Comparison of ENCODE assay signal across 1 cellular context in genomic region chr5:80935811-80936385, GRCh38.
TF ChIP-seq lines count a peak whose summit lies in the region.

No MANE protein-coding gene starts in this region.

TF ChIP-seq in SK-N-SH, 30 proteins besides CTCF, POLR2A, EP300 and RAD21 (continued from another document):
- TF ChIP-seq NRF1 (IDR thresholded peaks at IDR 0.05; ENCODE audit: low read depth, low read length) (no peak), RFX5 (IDR thresholded peaks at IDR 0.05; ENCODE audit: low read length) (no peak), TCF12 (IDR thresholded peaks at IDR 0.05) (no peak), TEAD4 (IDR thresholded peaks at IDR 0.05; ENCODE audit: borderline replicate concordance, insufficient read depth) (no peak), NFIC (IDR thresholded peaks at IDR 0.05; ENCODE audit: borderline replicate concordance) (no peak), EZH2phosphoT487 (IDR thresholded peaks at IDR 0.05; ENCODE audit: borderline replicate concordance, low read depth) (no peak), FOXJ3 (CRISPR knock-in tag; IDR thresholded peaks at IDR 0.05) (no peak), GABPA (IDR thresholded peaks at IDR 0.05; ENCODE audit: low read depth) (no peak)
